In genomic region chr4:120733968-120734367, GRCh38 we compare ENCODE assay signal across 19 cellular contexts.
"Had no signal": no experiment of that assay in that cellular context is flagged by ENCODE, and none has a peak within 500 bp of the region (broad histone marks: within the 10 kb centered on the region; RNA-seq: fewer than 3 reads in every experiment).

No MANE protein-coding gene starts in this region.

- H3K36me3 Mint-ChIP-seq: stimulated activated memory B cell treated with anti-CD40 and anti-IgM and Interleukin-4, amounts not matched to agents 10 μg/mL and 1 μg/mL and 100 μg/mL, for 72 hours had no signal

- H2AFZ ChIP-seq: hepatocyte had no signal

- H3K36me3 ChIP-seq: ovary had no signal

- H3K27me3 ChIP-seq: hepatocyte, ovary, tibial artery had no signal

- H3K9me3 Mint-ChIP-seq: endodermal cell; naive thymus-derived CD8-positive, alpha-beta T cell; stimulated activated memory B cell treated with anti-CD40 and anti-IgM and Interleukin-4, amounts not matched to agents 10 μg/mL and 1 μg/mL and 100 μg/mL, for 72 hours; stimulated activated naive CD8-positive, alpha-beta T cell treated with anti-CD3 and anti-CD28 coated beads, Interleukin-15, Interleukin-2, amounts not matched to agents 100 ng/mL and 50 ng/mL, for 24 hours had no signal

- H3K9me3 ChIP-seq: ovary, tibial artery had no signal

- H3K4me3 Mint-ChIP-seq: endodermal cell; naive thymus-derived CD8-positive, alpha-beta T cell; stimulated activated memory B cell treated with anti-CD40 and anti-IgM and Interleukin-4, amounts not matched to agents 10 μg/mL and 1 μg/mL and 100 μg/mL, for 72 hours; stimulated activated naive CD8-positive, alpha-beta T cell treated with anti-CD3 and anti-CD28 coated beads, Interleukin-15, Interleukin-2, amounts not matched to agents 100 ng/mL and 50 ng/mL, for 24 hours had no signal

- DNase-seq: effector CD4-positive, alpha-beta T cell; endodermal cell; erythroblast; foreskin melanocyte; head of caudate nucleus; kidney; left cardiac atrium; naive thymus-derived CD8-positive, alpha-beta T cell; ovary; stimulated activated CD4-positive, alpha-beta T cell treated with anti-CD3 and anti-CD28 coated beads, Interleukin-4, amount 100 ng/mL, for 1 hour; stimulated activated CD8-positive, alpha-beta memory T cell treated with anti-CD3 and anti-CD28 coated beads, Interleukin-4, amount 100 ng/mL, for 48 hours; tibial artery had no signal

- H3K27ac Mint-ChIP-seq: naive thymus-derived CD8-positive, alpha-beta T cell; stimulated activated memory B cell treated with anti-CD40 and anti-IgM and Interleukin-4, amounts not matched to agents 10 μg/mL and 1 μg/mL and 100 μg/mL, for 72 hours; stimulated activated naive CD8-positive, alpha-beta T cell treated with anti-CD3 and anti-CD28 coated beads, Interleukin-15, Interleukin-2, amounts not matched to agents 100 ng/mL and 50 ng/mL, for 24 hours had no signal

- H3K4me1 Mint-ChIP-seq: naive thymus-derived CD8-positive, alpha-beta T cell; stimulated activated memory B cell treated with anti-CD40 and anti-IgM and Interleukin-4, amounts not matched to agents 10 μg/mL and 1 μg/mL and 100 μg/mL, for 72 hours had no signal

- H3K4me3 ChIP-seq: coronary artery, hepatocyte, ovary, smooth muscle cell, tibial artery had no signal

- H3K4me2 ChIP-seq: hepatocyte, smooth muscle cell had no signal

- ATAC-seq: left cardiac atrium; naive thymus-derived CD8-positive, alpha-beta T cell; right cardiac atrium; stimulated activated memory B cell treated with anti-CD40 and anti-IgM and Interleukin-4, amounts not matched to agents 10 μg/mL and 1 μg/mL and 100 μg/mL, for 72 hours had no signal

- H3K27me3 Mint-ChIP-seq: progenitor cell of endocrine pancreas; stimulated activated memory B cell treated with anti-CD40 and anti-IgM and Interleukin-4, amounts not matched to agents 10 μg/mL and 1 μg/mL and 100 μg/mL, for 72 hours; stimulated activated naive CD8-positive, alpha-beta T cell treated with anti-CD3 and anti-CD28 coated beads, Interleukin-15, Interleukin-2, amounts not matched to agents 100 ng/mL and 50 ng/mL, for 24 hours had no signal

- H3K4me1 ChIP-seq: tibial artery had no signal

- H3K27ac ChIP-seq: coronary artery, hepatocyte, ovary, tibial artery had no signal

- H3K79me2 ChIP-seq: hepatocyte had no signal
